14 cellular contexts compared by ENCODE assay signal in genomic region chr15:69540622-69541021, GRCh38.
DNase-seq lines count a peak whose midpoint lies in the region; ATAC-seq lines count a peak whose summit lies in the region.
"Had no signal": no experiment of that assay in that cellular context is flagged by ENCODE, and none has a peak within 500 bp of the region (broad histone marks: within the 10 kb centered on the region; RNA-seq: fewer than 3 reads in every experiment).

No MANE protein-coding gene starts in this region.

- no peak for ATAC-seq in GM21423 (IDR thresholded peaks at IDR 0.05; ENCODE audit: unreplicated experiment)

- peak; percentile 81 for DNase-seq in COR-L47 (lab: John Stamatoyannopoulos, UW)
- peak; percentile 91 for DNase-seq in NCI-H1092 treated with DMSO at 0.1 percent for 48 hours (lab: John Stamatoyannopoulos, UW)
- peak; percentile 5 for DNase-seq in NCI-H748 treated with DMSO at 0.1 percent for 48 hours (lab: John Stamatoyannopoulos, UW)
- peak; percentile 44 for DNase-seq in medulla oblongata (ENCODE audit: extremely low spot score)
- no peak for DNase-seq in stimulated activated CD4-positive, alpha-beta T cell treated with anti-CD3 and anti-CD28 coated beads, Interleukin-1b, Interleukin-23, amount 100 ng/mL, for 48 hours
- DNase-seq in activated CD8-positive, alpha-beta memory T cell treated with anti-CD3 and anti-CD28 coated beads, Interleukin-2, amount 50 U/mL, for 4 hours, result no peak
- DNase-seq: activated CD4-positive, CD25-positive, alpha-beta regulatory T cell; activated CD8-positive, alpha-beta memory T cell treated with anti-CD3 and anti-CD28 coated beads for 24 hours; AML-193; effector memory CD4-positive, alpha-beta T cell; kidney; mesenchymal stem cell; T-helper 2 cell had no signal

Comparison
In these comparisons a context has a peak if more than half of its experiments do, and no peak if none do; other contexts are left out.
1. DNase-seq: peak in COR-L47 (single experiment), NCI-H1092 treated with DMSO at 0.1 percent for 48 hours (single experiment), NCI-H748 treated with DMSO at 0.1 percent for 48 hours (single experiment) and medulla oblongata (single experiment); none in stimulated activated CD4-positive, alpha-beta T cell treated with anti-CD3 and anti-CD28 coated beads, Interleukin-1b, Interleukin-23, amount 100 ng/mL, for 48 hours (single experiment) and activated CD8-positive, alpha-beta memory T cell treated with anti-CD3 and anti-CD28 coated beads, Interleukin-2, amount 50 U/mL, for 4 hours (single experiment).